Comparison of ENCODE assay signal across 21 cellular contexts in genomic region chr7:115953554-115954248, GRCh38.
DNase-seq lines count a peak whose midpoint lies in the region; ATAC-seq and TF ChIP-seq lines count a peak whose summit lies in the region.
"Had no signal": no experiment of that assay in that cellular context is flagged by ENCODE, and none has a peak within 500 bp of the region (broad histone marks: within the 10 kb centered on the region; RNA-seq: fewer than 3 reads in every experiment).

No MANE protein-coding gene starts in this region.

- no peaks in the 10 kb centered on the region for H3K9me3 ChIP-seq in SJCRH30 (replicated peaks)

- peak overlapping the region; percentile 30 for H3K27ac ChIP-seq in SJCRH30

- ATAC-seq in HG03108 (IDR thresholded peaks at IDR 0.05; ENCODE audit: unreplicated experiment), result no peak
- ATAC-seq: HepG2, PC-3 had no signal

- TF ChIP-seq CTCF in retinal pigment epithelial cell (conservative IDR thresholded peaks at IDR 0.05; ENCODE audit: low read depth, low read length), result no peak

- H3K4me3 ChIP-seq in SJCRH30 (no peak overlapping the region), retinal pigment epithelial cell (ENCODE audit: low read length) (no peak overlapping the region)

- DNase-seq in NCI-H1417 (lab: John Stamatoyannopoulos, UW) (peak in 2 of 3 experiments; percentile 8 to 63), NCI-H1417 treated with DMSO at 0.1 percent for 48 hours (lab: John Stamatoyannopoulos, UW) (no peak), NCI-H524 treated with DMSO at 0.1 percent for 48 hours (lab: John Stamatoyannopoulos, UW) (peak; percentile 79), SJCRH30 (peak; percentile 6 to 35), retinal pigment epithelial cell (ENCODE audit: low read depth) (peak; percentile 39), NCI-H226 (no peak), glomerular visceral epithelial cell (ENCODE audit: extremely low spot score) (no peak)
- DNase-seq: 8988T, Calu3, H7, Karpas-422, NCI-H1105, NCI-H2029, NCI-H2171, NCI-H526 treated with DMSO at 0.1 percent for 48 hours, PC-3, Right ventricle myocardium superior, RPMI8226, T-helper 1 cell had no signal

- no peaks in the 10 kb centered on the region for H3K27me3 ChIP-seq in SJCRH30

- H3K36me3 ChIP-seq in SJCRH30, result no peaks in the 10 kb centered on the region

- H3K4me1 ChIP-seq in SJCRH30, result no peaks in the 10 kb centered on the region

Comparison
In these comparisons a context has a peak if more than half of its experiments do, and no peak if none do; other contexts are left out.
1. DNase-seq: peak in NCI-H1417 (2 of 3), NCI-H524 treated with DMSO at 0.1 percent for 48 hours (single experiment), SJCRH30 (2 of 2) and retinal pigment epithelial cell (single experiment); none in NCI-H1417 treated with DMSO at 0.1 percent for 48 hours (single experiment), NCI-H226 (single experiment) and glomerular visceral epithelial cell (single experiment).